In genomic region chr1:64474133-64474532, GRCh38 we compare ENCODE assay signal across 1 cellular context.
TF ChIP-seq lines count a peak whose summit lies in the region.

No MANE protein-coding gene starts in this region.

TF ChIP-seq in WTC11, 78 proteins besides CTCF, POLR2A, EP300 and RAD21:
- TF ChIP-seq MYBL2 (CRISPR knock-in tag; IDR thresholded peaks at IDR 0.05) = no peak
- no peak for TF ChIP-seq FOXK1 (CRISPR knock-in tag; IDR thresholded peaks at IDR 0.05)
- TF ChIP-seq SOX15 (CRISPR knock-in tag; IDR thresholded peaks at IDR 0.05) = no peak
- TF ChIP-seq E2F5 (CRISPR knock-in tag; IDR thresholded peaks at IDR 0.05) = no peak
- TF ChIP-seq AFF4 (CRISPR knock-in tag; IDR thresholded peaks at IDR 0.05; ENCODE audit: borderline replicate concordance) = no peak
- TF ChIP-seq CDX4 (CRISPR knock-in tag; IDR thresholded peaks at IDR 0.05; ENCODE audit: borderline replicate concordance) = no peak
- TF ChIP-seq TEAD4 (CRISPR knock-in tag; IDR thresholded peaks at IDR 0.05) = no peak
- no peak for TF ChIP-seq ATF2 (CRISPR knock-in tag; IDR thresholded peaks at IDR 0.05; ENCODE audit: borderline replicate concordance, low read depth)
- TF ChIP-seq ZMAT4 (CRISPR knock-in tag; IDR thresholded peaks at IDR 0.05) = no peak
- TF ChIP-seq JUN (CRISPR knock-in tag; IDR thresholded peaks at IDR 0.05) = no peak
